In the genomic region with DNA sequence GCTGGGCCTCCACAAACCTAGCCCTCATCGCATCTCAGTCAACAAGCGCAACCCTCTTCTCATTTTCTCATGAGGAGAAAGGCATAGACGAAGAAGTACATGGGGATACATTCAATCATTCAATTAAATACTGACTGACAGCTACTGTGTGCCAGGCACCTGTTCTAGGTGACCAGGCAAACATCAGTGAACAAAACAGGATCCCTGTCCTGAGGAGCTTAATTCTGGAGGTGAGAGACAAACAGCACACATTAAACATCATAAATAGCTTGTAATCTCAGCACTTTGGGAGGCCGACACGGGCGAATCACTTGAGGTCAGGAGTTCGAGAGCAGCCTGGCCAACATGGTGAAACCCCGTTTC, we compare ENCODE assay signal across 8 cellular contexts. TPM values are rescaled to one million over a fixed set of nuclear protein-coding genes. Genes with fewer than 3 reads are reported as not detected.
A peak's percentile ranks its signal among the peaks of the same experiment; 100 is the strongest.
DNase-seq lines count a peak whose midpoint lies in the region; ATAC-seq and TF ChIP-seq lines count a peak whose summit lies in the region.

No MANE protein-coding gene starts in this region.

- H3K4me2 ChIP-seq in OCI-LY3 (ENCODE audit: low read length) (peak overlapping the region; percentile 92), fibroblast of lung (ENCODE audit: extremely low read depth, insufficient read depth, low read length) (peak overlapping the region; percentile 85)

- no peaks in the 10 kb centered on the region for H4K20me1 ChIP-seq in OCI-LY3 (ENCODE audit: insufficient read depth, low read length)
- H4K20me1 ChIP-seq in fibroblast of lung (ENCODE audit: control insufficient read depth, extremely low read depth, insufficient read depth, low read length): no peaks in the 10 kb centered on the region

- no peaks in the 10 kb centered on the region for H3K27me3 ChIP-seq in OCI-LY3 (ENCODE audit: low read depth, low read length)
- H3K27me3 ChIP-seq in fibroblast of lung (ENCODE audit: control insufficient read depth, insufficient read depth, low read length): no peaks in the 10 kb centered on the region

- H3K27ac ChIP-seq in OCI-LY3 (ENCODE audit: low read length) (no peak overlapping the region), fibroblast of lung (ENCODE audit: insufficient read depth, low read length) (peak overlapping the region; percentile 79), skin epidermis (peak overlapping the region in 15 of 21 experiments; percentile 77 to 95 (median 87))

- peaks cover 14% of the 10 kb centered on the region for H3K4me1 ChIP-seq in OCI-LY3 (ENCODE audit: low read length)
- H3K4me1 ChIP-seq in fibroblast of lung (ENCODE audit: control insufficient read depth, extremely low read depth, insufficient read depth, low read length): no peaks in the 10 kb centered on the region

- H2AFZ ChIP-seq in OCI-LY3 (ENCODE audit: low read depth, low read length) (peak overlapping the region; percentile 96), fibroblast of lung (ENCODE audit: low read length) (peak overlapping the region; percentile 78)

- peaks cover 5% of the 10 kb centered on the region; the same call in 1 of the 2 replicates for H3K9me3 ChIP-seq in OCI-LY3 (ENCODE audit: insufficient read depth, low read length)
- H3K9me3 ChIP-seq in fibroblast of lung (ENCODE audit: control insufficient read depth, insufficient read depth, low read depth, low read length): no peaks in the 10 kb centered on the region

- H3K9ac ChIP-seq in OCI-LY3 (ENCODE audit: low read length) (peak overlapping the region; percentile 77), fibroblast of lung (ENCODE audit: insufficient read depth, low read length) (no peak overlapping the region)

- peak; percentile 17 for ATAC-seq in GM19397 (IDR thresholded peaks at IDR 0.05; ENCODE audit: unreplicated experiment)

- H3K36me3 ChIP-seq in OCI-LY3 (replicated peaks; ENCODE audit: low read depth, low read length): peaks cover 21% of the 10 kb centered on the region
- H3K36me3 ChIP-seq in fibroblast of lung (ENCODE audit: control insufficient read depth, insufficient read depth, low read length): no peaks in the 10 kb centered on the region

- DNase-seq in fibroblast of lung (ENCODE audit: low read depth in 2 of 2) (no peak), NCI-H2196 (lab: John Stamatoyannopoulos, UW; ENCODE audit: unreplicated experiment) (no peak), D341Med (ENCODE audit: low spot score) (no peak), NCI-H1092 (lab: John Stamatoyannopoulos, UW) (no peak), hepatic stellate cell (ENCODE audit: low spot score) (no peak)

- peaks cover 25% of the 10 kb centered on the region for H3K79me2 ChIP-seq in OCI-LY3 (ENCODE audit: low read length)
- H3K79me2 ChIP-seq in fibroblast of lung (ENCODE audit: control insufficient read depth, insufficient read depth, low read length): peaks cover 17% of the 10 kb centered on the region

- TF ChIP-seq CTCF in OCI-LY3 (IDR thresholded peaks at IDR 0.05; ENCODE audit: low read depth, low read length) (no peak), fibroblast of lung (conservative IDR thresholded peaks at IDR 0.05 in 1 of 2, IDR thresholded peaks at IDR 0.05 in 1 of 2; ENCODE audit: low read depth in 1 of 2, low read length in 2 of 2) (no peak)

- H3K4me3 ChIP-seq in OCI-LY3 (ENCODE audit: low read length): peak overlapping the region; percentile 94
- peak overlapping the region; percentile 59 to 92 (median 81) for H3K4me3 ChIP-seq in fibroblast of lung (replicated peaks in 1 of 4; ENCODE audit: control extremely low read depth in 1 of 4, insufficient read depth in 1 of 4, low read depth in 3 of 4, low read length in 4 of 4)
- peak overlapping the region; percentile 58 to 93 (median 68) for H3K4me3 ChIP-seq in skin epidermis

RNA-seq across cellular contexts. Expression of gene ACYP1, which starts 0.4 kb away (rescaled TPM):
- total RNA-seq in fibroblast of lung: 7.4 and 14.5 TPM in 2 replicates
- polyA plus RNA-seq in fibroblast of lung: 13.7 and 18.7 TPM in 2 replicates
- 12.8 and 16.3 TPM in 2 replicates for polyA plus RNA-seq in fibroblast of lung (2012)
- not detected in 2 replicates for polyA minus RNA-seq in fibroblast of lung (ENCODE audit: low replicate concordance)

RNA-seq across cellular contexts. Expression of gene ZC2HC1C, which starts 5.3 kb away (rescaled TPM):
- 1.5 and 1.8 TPM in 2 replicates for total RNA-seq in fibroblast of lung
- 0.88 and 0.90 TPM in 2 replicates for polyA plus RNA-seq in fibroblast of lung
- polyA plus RNA-seq in fibroblast of lung (2012): 0.90 and 1.2 TPM in 2 replicates
- 0.16 and 2.3 TPM in 2 replicates for polyA minus RNA-seq in fibroblast of lung (ENCODE audit: low replicate concordance)

RNA-seq across cellular contexts. Expression of gene MLH3, which starts 12.9 kb away (rescaled TPM):
- total RNA-seq in fibroblast of lung: 37.5 and 53.8 TPM in 2 replicates
- 9.5 and 12.2 TPM in 2 replicates for polyA plus RNA-seq in fibroblast of lung
- polyA plus RNA-seq in fibroblast of lung (2012): 9.1 and 9.9 TPM in 2 replicates
- 10.6 and 16.1 TPM in 2 replicates for polyA minus RNA-seq in fibroblast of lung (ENCODE audit: low replicate concordance)
